In genomic region chr14:26775765-26776577, GRCh38 we compare ENCODE assay signal across 16 cellular contexts.
DNase-seq lines count a peak whose midpoint lies in the region; ATAC-seq, FAIRE-seq and TF ChIP-seq lines count a peak whose summit lies in the region.
"Had no signal": no experiment of that assay in that cellular context is flagged by ENCODE, and none has a peak within 500 bp of the region (broad histone marks: within the 10 kb centered on the region; RNA-seq: fewer than 3 reads in every experiment).

No MANE protein-coding gene starts in this region.

- no peak overlapping the region for H3K27ac Mint-ChIP-seq in activated T-helper 17 cell treated with anti-CD3 and anti-CD28 coated beads, Interleukin-2, amount 50 U/mL, for 72 hours
- no peak overlapping the region for H3K27ac Mint-ChIP-seq in stimulated activated memory B cell treated with anti-CD40 and anti-IgM and Interleukin-4, amounts not matched to agents 10 μg/mL and 1 μg/mL and 100 μg/mL, for 72 hours
- H3K27ac Mint-ChIP-seq: H9 had no signal

- TF ChIP-seq CTCF in bronchial epithelial cell (IDR thresholded peaks at IDR 0.05; ENCODE audit: insufficient read depth, low read length, severe bottlenecking): no peak
- TF ChIP-seq CTCF in GM13976 (IDR thresholded peaks at IDR 0.05; ENCODE audit: borderline replicate concordance, control extremely low read depth, extremely low read depth, insufficient read depth, missing control alignments): no peak

- H3K27me3 ChIP-seq in MG63 (no peaks in the 10 kb centered on the region), bronchial epithelial cell (ENCODE audit: control insufficient read depth, insufficient read depth, low read length) (no peaks in the 10 kb centered on the region)
- H3K27me3 ChIP-seq: BE2C, colonic mucosa, right lobe of liver had no signal

- no peaks in the 10 kb centered on the region for H3K36me3 Mint-ChIP-seq in activated T-helper 17 cell treated with anti-CD3 and anti-CD28 coated beads, Interleukin-2, amount 50 U/mL, for 72 hours (ENCODE audit: low read depth)
- H3K36me3 Mint-ChIP-seq in stimulated activated memory B cell treated with anti-CD40 and anti-IgM and Interleukin-4, amounts not matched to agents 10 μg/mL and 1 μg/mL and 100 μg/mL, for 72 hours: no peaks in the 10 kb centered on the region

- H3K4me1 Mint-ChIP-seq in activated T-helper 17 cell treated with anti-CD3 and anti-CD28 coated beads, Interleukin-2, amount 50 U/mL, for 72 hours: no peaks in the 10 kb centered on the region
- H3K4me1 Mint-ChIP-seq in stimulated activated memory B cell treated with anti-CD40 and anti-IgM and Interleukin-4, amounts not matched to agents 10 μg/mL and 1 μg/mL and 100 μg/mL, for 72 hours: no peaks in the 10 kb centered on the region

- H3K4me3 ChIP-seq in MG63 (peak overlapping the region; percentile 28), bronchial epithelial cell (ENCODE audit: low read depth, low read length) (no peak overlapping the region)
- H3K4me3 ChIP-seq: colonic mucosa, right lobe of liver had no signal

- peak; percentile 52 for DNase-seq in ACHN
- peak; percentile 40 for DNase-seq in MG63
- DNase-seq in bronchial epithelial cell (ENCODE audit: low read depth): peak; percentile 64
- peak; percentile 74 for DNase-seq in kidney glomerular epithelial cell (lab: John Stamatoyannopoulos, UW)
- no peak for DNase-seq in GF-D8 (lab: John Stamatoyannopoulos, UW)
- DNase-seq in GM13976 (ENCODE audit: low spot score): no peak
- DNase-seq: BE2C, colonic mucosa, GDM1, H9, hippocampal formation, NCI-H510A, right lobe of liver, T-helper 1 cell had no signal

- no peak for ATAC-seq in activated T-helper 17 cell treated with anti-CD3 and anti-CD28 coated beads, Interleukin-2, amount 50 U/mL, for 72 hours (replicated peaks)
- no peak for ATAC-seq in stimulated activated memory B cell treated with anti-CD40 and anti-IgM and Interleukin-4, amounts not matched to agents 10 μg/mL and 1 μg/mL and 100 μg/mL, for 72 hours

- H3K36me3 ChIP-seq in MG63 (no peaks in the 10 kb centered on the region), bronchial epithelial cell (ENCODE audit: control insufficient read depth, insufficient read depth, low read length) (no peaks in the 10 kb centered on the region)
- H3K36me3 ChIP-seq: BE2C, colonic mucosa, right lobe of liver had no signal

- H3K4me3 Mint-ChIP-seq in activated T-helper 17 cell treated with anti-CD3 and anti-CD28 coated beads, Interleukin-2, amount 50 U/mL, for 72 hours: no peak overlapping the region
- no peak overlapping the region for H3K4me3 Mint-ChIP-seq in stimulated activated memory B cell treated with anti-CD40 and anti-IgM and Interleukin-4, amounts not matched to agents 10 μg/mL and 1 μg/mL and 100 μg/mL, for 72 hours
- H3K4me3 Mint-ChIP-seq: H9 had no signal

- H3K9me3 Mint-ChIP-seq in activated T-helper 17 cell treated with anti-CD3 and anti-CD28 coated beads, Interleukin-2, amount 50 U/mL, for 72 hours: peaks cover 14% of the 10 kb centered on the region
- no peaks in the 10 kb centered on the region for H3K9me3 Mint-ChIP-seq in stimulated activated memory B cell treated with anti-CD40 and anti-IgM and Interleukin-4, amounts not matched to agents 10 μg/mL and 1 μg/mL and 100 μg/mL, for 72 hours
- H3K9me3 Mint-ChIP-seq: H9 had no signal

- in situ Hi-C loops in ACHN (cut with HindIII; ENCODE audit: low pct_ligation_motif_present, low pct_unique_long_range_greater_than_20kb, low sequenced_read_pairs): no loop called here
- in situ Hi-C loops in GM13976 (cut with MboI; ENCODE audit: low sequenced_read_pairs, unreplicated experiment): no loop called here

- no peak for FAIRE-seq in bronchial epithelial cell (lab: Jason Lieb, UNC)

- no peaks in the 10 kb centered on the region for H3K9me3 ChIP-seq in MG63
- H3K9me3 ChIP-seq: BE2C, colonic mucosa, right lobe of liver had no signal

- H3K27me3 Mint-ChIP-seq in activated T-helper 17 cell treated with anti-CD3 and anti-CD28 coated beads, Interleukin-2, amount 50 U/mL, for 72 hours: no peaks in the 10 kb centered on the region
- H3K27me3 Mint-ChIP-seq in stimulated activated memory B cell treated with anti-CD40 and anti-IgM and Interleukin-4, amounts not matched to agents 10 μg/mL and 1 μg/mL and 100 μg/mL, for 72 hours: no peaks in the 10 kb centered on the region

Comparison
In these comparisons a context has a peak if more than half of its experiments do, and no peak if none do; other contexts are left out.
1. DNase-seq: peak in ACHN (single experiment), MG63 (single experiment), bronchial epithelial cell (single experiment) and kidney glomerular epithelial cell (single experiment); none in GF-D8 (single experiment) and GM13976 (single experiment).